1 cellular context compared by ENCODE assay signal in genomic region chr12:50062733-50063452, GRCh38.
A peak's percentile ranks its signal among the peaks of the same experiment; 100 is the strongest.
TF ChIP-seq lines count a peak whose summit lies in the region.

No MANE protein-coding gene starts in this region.

TF ChIP-seq in K562, 482 proteins besides CTCF, POLR2A, EP300 and RAD21:
- TF ChIP-seq ZNF277 (CRISPR knock-in tag; IDR thresholded peaks at IDR 0.05; ENCODE audit: borderline replicate concordance) = no peak
- TF ChIP-seq TFAP4 (CRISPR knock-in tag; IDR thresholded peaks at IDR 0.05; ENCODE audit: borderline replicate concordance) = peak; percentile 50; the same call in 1 of the 2 replicates
- TF ChIP-seq SNAPC5 (CRISPR knock-in tag; IDR thresholded peaks at IDR 0.05) = no peak
- TF ChIP-seq CBFA2T3 (IDR thresholded peaks at IDR 0.05) = peak; percentile 44; the same call in 1 of the 2 replicates
TF ChIP-seq in K562: peak in this region for 2.
